8 cellular contexts compared by ENCODE assay signal in the genomic region with DNA sequence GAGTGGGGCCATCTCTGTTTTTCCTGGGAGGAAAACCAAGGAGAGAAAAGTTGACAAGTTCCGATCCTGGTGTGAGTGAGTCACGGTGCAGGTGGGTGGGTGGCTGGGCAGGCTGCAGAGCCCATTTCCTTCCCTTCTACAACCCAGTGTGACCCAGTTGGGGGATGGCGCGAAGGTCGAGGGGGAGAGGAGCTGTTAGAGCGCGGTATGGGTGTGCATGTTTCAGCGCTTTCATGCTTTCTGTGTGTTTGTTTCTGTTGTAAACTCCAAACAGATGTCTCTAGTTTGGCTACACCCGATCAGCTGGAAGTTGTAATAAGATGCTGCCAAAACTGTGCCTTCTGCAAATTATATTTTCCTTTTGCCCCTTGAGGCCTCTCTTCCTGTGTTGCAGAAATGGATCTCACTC. TPM values are rescaled to one million over a fixed set of nuclear protein-coding genes. Genes with fewer than 3 reads are reported as not detected.
DNase-seq lines count a peak whose midpoint lies in the region; ATAC-seq, FAIRE-seq and TF ChIP-seq lines count a peak whose summit lies in the region.

No MANE protein-coding gene starts in this region.

- peaks cover 22% of the 10 kb centered on the region; the same call in 1 of the 2 replicates for H3K23me2 ChIP-seq in H1 (ENCODE audit: low read depth, low read length)

- H2AK5ac ChIP-seq in H1 (ENCODE audit: low read depth, low read length) = no peak overlapping the region

- H2BK120ac ChIP-seq in H1 (replicated peaks; ENCODE audit: low read depth, low read length) = no peak overlapping the region

- 86% methylated on average over 9 of the region's 9 CpGs; no CpG with 5 or more reads in 1 of the 2 experiments for WGBS in H1 (ENCODE audit: extremely low coverage in 1 of 2, insufficient coverage in 1 of 2, insufficient read length in 1 of 2, insufficient replicate concordance in 2 of 2, low coverage in 1 of 2, low lambda C conversion rate in 2 of 2, missing lambda C conversion rate in 1 of 2), 2 experiments
- WGBS in sigmoid colon, 2 donors = 36 to 67% methylated on average over 9 of the region's 9 CpGs

- TF ChIP-seq EP300 in H1 (IDR thresholded peaks at IDR 0.05; ENCODE audit: borderline replicate concordance in 1 of 2, low read depth in 2 of 2, low read length in 2 of 2) (no peak), sigmoid colon (IDR thresholded peaks at IDR 0.05) (no peak)

- no peak overlapping the region for H3K14ac ChIP-seq in H1 (ENCODE audit: insufficient read length)

- H3K23ac ChIP-seq in H1 (ENCODE audit: insufficient read length) = no peak overlapping the region

- TF ChIP-seq RAD21 in H1 (IDR thresholded peaks at IDR 0.05 in 1 of 2, conservative IDR thresholded peaks at IDR 0.05 in 1 of 2; ENCODE audit: low read depth in 2 of 2, low read length in 2 of 2) = no peak

- no peak for ATAC-seq in HG02623 (IDR thresholded peaks at IDR 0.05; ENCODE audit: unreplicated experiment)

- no peak overlapping the region for H3K9ac ChIP-seq in H1 (replicated peaks in 1 of 4; ENCODE audit: extremely low read depth in 1 of 4, low read depth in 3 of 4, low read length in 3 of 4)

- H3K79me2 ChIP-seq in DOHH2 (ENCODE audit: control insufficient read depth, low read length) (peaks cover 22% of the 10 kb centered on the region), H1 (ENCODE audit: control insufficient read depth in 1 of 2, insufficient read depth in 2 of 2, low read length in 2 of 2) (no peaks in the 10 kb centered on the region)

- no peak overlapping the region for H2BK20ac ChIP-seq in H1 (ENCODE audit: low read length)

- no peak overlapping the region for H3K56ac ChIP-seq in H1 (replicated peaks; ENCODE audit: insufficient read length, low read depth, low read length)

- no peak overlapping the region for H3K18ac ChIP-seq in H1 (ENCODE audit: extremely low read depth, low read length)

- H3K4me3 ChIP-seq in DOHH2 (ENCODE audit: low read length) (peak overlapping the region; percentile 87), H1 (ENCODE audit: extremely low read depth in 1 of 4, insufficient read depth in 2 of 4, low read depth in 3 of 4, low read length in 4 of 4) (no peak overlapping the region), sigmoid colon (no peak overlapping the region)

- CTCF ChIA-PET in H1 (lab: Charles Lee; ENCODE audit: partially characterized antibody) = interaction anchor here (0.6 to 3.5 kb wide), 5 partner anchors 23 to 208 kb away, joined by 3 to 17 read pairs (median 3); no protein-coding TSS in a partner anchor

- H2BK15ac ChIP-seq in H1 (ENCODE audit: low read length) = no peak overlapping the region

- POLR2A ChIA-PET in H1 (lab: Charles Lee; ENCODE audit: partially characterized antibody) = no interaction called here

- H3K27me3 ChIP-seq in DOHH2 (ENCODE audit: control insufficient read depth, low read length) = peaks cover 15% of the 10 kb centered on the region
- H3K27me3 ChIP-seq in H1 (replicated peaks in 1 of 4; ENCODE audit: control insufficient read depth in 3 of 4, extremely low read depth in 1 of 4, insufficient read depth in 3 of 4, low read length in 3 of 4) = peaks cover 7 to 32% (median 27%) of the 10 kb centered on the region in 4 experiments
- H3K27me3 ChIP-seq in sigmoid colon = no peaks in the 10 kb centered on the region

- H4K20me1 ChIP-seq in DOHH2 (ENCODE audit: control insufficient read depth, insufficient read depth, low read depth, low read length) (no peaks in the 10 kb centered on the region), H1 (replicated peaks in 1 of 2; ENCODE audit: control insufficient read depth in 1 of 2, insufficient read depth in 2 of 2, low read length in 2 of 2) (peaks cover 0 to 5% of the 10 kb centered on the region in 2 experiments)

- H2BK5ac ChIP-seq in H1 (ENCODE audit: low read depth, low read length) = no peak overlapping the region

- H4K5ac ChIP-seq in H1 (ENCODE audit: insufficient read length, low read depth, low read length) = no peak overlapping the region

- no peak overlapping the region for H4K91ac ChIP-seq in H1 (replicated peaks; ENCODE audit: insufficient read length, low read length)

- no peaks in the 10 kb centered on the region for H3K9me2 ChIP-seq in DOHH2 (replicated peaks; ENCODE audit: control insufficient read depth, low read length)

- DNase-seq in M059J (ENCODE audit: low read depth) (peak; percentile 34), H1 (ENCODE audit: low read depth in 1 of 2, low spot score in 2 of 2) (no peak), sigmoid colon (no peak), globus pallidus (ENCODE audit: low spot score) (no peak), GM10266 (ENCODE audit: extremely low spot score) (no peak), amniotic stem cell (lab: John Stamatoyannopoulos, UW) (no peak)

- H2AFZ ChIP-seq in H1 (ENCODE audit: low read length) = no peak overlapping the region

- no peak for TF ChIP-seq POLR2A in H1 (IDR thresholded peaks at IDR 0.05; ENCODE audit: control extremely low read depth in 1 of 2, low read depth in 2 of 2, low read length in 2 of 2)
- TF ChIP-seq POLR2A in sigmoid colon (IDR thresholded peaks at IDR 0.05) = no peak

- H3K4me2 ChIP-seq in DOHH2 (ENCODE audit: low read length) (peak overlapping the region; percentile 99), H1 (ENCODE audit: insufficient read depth in 1 of 2, low read depth in 2 of 2, low read length in 2 of 2) (no peak overlapping the region)

- H3K4ac ChIP-seq in H1 (replicated peaks; ENCODE audit: insufficient read length, low read depth, low read length) = no peak overlapping the region

- H3K79me1 ChIP-seq in H1 (ENCODE audit: low read depth, low read length) = no peaks in the 10 kb centered on the region

- intact Hi-C loops in sigmoid colon (cut with DNase I) = loop anchor here (2.0 to 10.0 kb wide), 2 partner anchors 79 to 295 kb away; no protein-coding TSS in a partner anchor

- H3K27ac ChIP-seq in DOHH2 (ENCODE audit: low read depth, low read length) = peak overlapping the region; percentile 95
- no peak overlapping the region for H3K27ac ChIP-seq in H1 (ENCODE audit: low read depth, low read length)
- H3K27ac ChIP-seq in sigmoid colon = peak overlapping the region; percentile 41 to 90 (median 87)

- no peak overlapping the region; the same call in 1 of the 2 replicates for H4K8ac ChIP-seq in H1 (ENCODE audit: extremely low read depth, insufficient read depth, low read length)

- H3K4me1 ChIP-seq in DOHH2 (ENCODE audit: control insufficient read depth, low read length) (peaks cover 85% of the 10 kb centered on the region), H1 (replicated peaks in 1 of 4; ENCODE audit: control insufficient read depth in 3 of 4, insufficient read depth in 4 of 4, low read length in 3 of 4) (peaks cover 0 to 15% (median 12%) of the 10 kb centered on the region in 4 experiments; a peak in 6 of 7 replicates), sigmoid colon (peaks cover 0 to 39% (median 36%) of the 10 kb centered on the region in 4 donors)

- H3K9me3 ChIP-seq in DOHH2 (ENCODE audit: control insufficient read depth, insufficient read depth, low read length) (no peaks in the 10 kb centered on the region), H1 (ENCODE audit: insufficient read depth in 2 of 2, low read depth in 1 of 2, low read length in 1 of 2) (no peaks in the 10 kb centered on the region), sigmoid colon (no peaks in the 10 kb centered on the region)

- peaks cover 35% of the 10 kb centered on the region for H3F3A ChIP-seq in DOHH2 (ENCODE audit: control insufficient read depth, insufficient read depth)

- no peak for TF ChIP-seq CTCF in DOHH2 (IDR thresholded peaks at IDR 0.05; ENCODE audit: low read depth, low read length, poor library complexity, severe bottlenecking)
- no peak for TF ChIP-seq CTCF in H1 (IDR thresholded peaks at IDR 0.05; ENCODE audit: control extremely low read depth in 1 of 3, insufficient read depth in 1 of 3, low read depth in 1 of 3, low read length in 3 of 3)
- no peak for TF ChIP-seq CTCF in sigmoid colon (IDR thresholded peaks at IDR 0.05)
- TF ChIP-seq CTCF in GM10266 (IDR thresholded peaks at IDR 0.05; ENCODE audit: control insufficient read depth, insufficient read depth, low read depth, missing control alignments) = no peak

- H3K36me3 ChIP-seq in DOHH2 (ENCODE audit: control insufficient read depth, low read length) (peaks cover 12% of the 10 kb centered on the region; the same call in 1 of the 2 replicates), H1 (ENCODE audit: control insufficient read depth in 2 of 4, insufficient read depth in 4 of 4, low read length in 3 of 4) (no peaks in the 10 kb centered on the region), sigmoid colon (no peaks in the 10 kb centered on the region)

- H2BK12ac ChIP-seq in H1 (ENCODE audit: low read depth, low read length) = peak overlapping the region; percentile 60; the same call in 1 of the 2 replicates

- no peak for FAIRE-seq in H1 (lab: Jason Lieb, UNC)

RNA-seq across cellular contexts. Expression of a gene that starts 3.8 kb away (rescaled TPM):
- total RNA-seq in M059J (2014; rRNA removed; shearing (Covaris generic)) = 0.22 and 2.6 TPM in 2 replicates
- 2.6 and 2.9 TPM in 2 replicates for total RNA-seq in H1 (2021; fragmentation: NEBNext Ultra II Directional; extraction: Animal tissue kit (Norgen Biotek cat#: 25700))
- 2.3 and 4.9 TPM in 2 replicates for polyA plus RNA-seq in H1 (2011; rRNA removed)
- 4.3 TPM for polyA plus RNA-seq in H1 (2011; cell fraction: cytosol; rRNA removed)
- 4.0 TPM for polyA plus RNA-seq in H1 (2011; cell fraction: nucleus; rRNA removed)
- 1.9 to 2.7 TPM (median 1.9 TPM) in 4 replicates for polyA plus RNA-seq in H1 (2012, experiment 1 of 2)
- polyA plus RNA-seq in H1 (2012, experiment 2 of 2) = 2.4 TPM
- polyA plus RNA-seq in H1 (2013, experiment 1 of 2) = 1.3 TPM
- polyA plus RNA-seq in H1 (2013, experiment 2 of 2) = 1.4 TPM
- 0.44 and 0.66 TPM in 2 replicates for polyA minus RNA-seq in H1 (2011; rRNA and poly(A)+ RNA removed)
- 2.2 TPM for polyA minus RNA-seq in H1 (2011; cell fraction: cytosol; rRNA and poly(A)+ RNA removed)
- 5.6 TPM for polyA minus RNA-seq in H1 (2011; cell fraction: nucleus; rRNA and poly(A)+ RNA removed)
- total RNA-seq in sigmoid colon = 10 to 100 TPM; 11.1 to 17.8 (median 12.7) TPM
- 10 to 100 TPM; 10.2 to 62.8 (median 35.8) TPM for polyA plus RNA-seq in sigmoid colon

RNA-seq across cellular contexts. Expression of a gene that starts 17.5 kb away (rescaled TPM):
- 47.5 and 70.7 TPM in 2 replicates for total RNA-seq in M059J (2014; rRNA removed; shearing (Covaris generic))
- 47.6 and 49.9 TPM in 2 replicates for total RNA-seq in H1 (2021; fragmentation: NEBNext Ultra II Directional; extraction: Animal tissue kit (Norgen Biotek cat#: 25700))
- polyA plus RNA-seq in H1 (2011; rRNA removed) = 17.8 and 23.7 TPM in 2 replicates
- 27.4 TPM for polyA plus RNA-seq in H1 (2011; cell fraction: cytosol; rRNA removed)
- polyA plus RNA-seq in H1 (2011; cell fraction: nucleus; rRNA removed) = 40.1 TPM
- polyA plus RNA-seq in H1 (2012, experiment 1 of 2) = 32.9 to 45.5 TPM (median 41.1 TPM) in 4 replicates
- polyA plus RNA-seq in H1 (2012, experiment 2 of 2) = 6.7 TPM
- 42.5 TPM for polyA plus RNA-seq in H1 (2013, experiment 1 of 2)
- 40.4 TPM for polyA plus RNA-seq in H1 (2013, experiment 2 of 2)
- polyA minus RNA-seq in H1 (2011; rRNA and poly(A)+ RNA removed) = 52.6 and 90.4 TPM in 2 replicates
- polyA minus RNA-seq in H1 (2011; cell fraction: cytosol; rRNA and poly(A)+ RNA removed) = 36.5 TPM
- polyA minus RNA-seq in H1 (2011; cell fraction: nucleus; rRNA and poly(A)+ RNA removed) = 57.7 TPM
- 10 to 100 TPM; 21.0 to 32.4 (median 27.2) TPM for total RNA-seq in sigmoid colon
- 10 to 100 TPM in 1 of 3 donors, 1 to 10 TPM in 2; 6.0 to 20.4 (median 9.6) TPM for polyA plus RNA-seq in sigmoid colon

RNA-seq across cellular contexts. Expression of a gene that starts 56.3 kb away (rescaled TPM):
- 13.8 and 19.4 TPM in 2 replicates for total RNA-seq in M059J (2014; rRNA removed; shearing (Covaris generic))
- total RNA-seq in H1 (2021; fragmentation: NEBNext Ultra II Directional; extraction: Animal tissue kit (Norgen Biotek cat#: 25700)) = 15.4 and 16.7 TPM in 2 replicates
- polyA plus RNA-seq in H1 (2011; rRNA removed) = 14.0 and 14.8 TPM in 2 replicates
- 16.6 TPM for polyA plus RNA-seq in H1 (2011; cell fraction: cytosol; rRNA removed)
- polyA plus RNA-seq in H1 (2011; cell fraction: nucleus; rRNA removed) = 28.7 TPM
- polyA plus RNA-seq in H1 (2012, experiment 1 of 2) = 15.1 to 20.7 TPM (median 18.0 TPM) in 4 replicates
- 9.9 TPM for polyA plus RNA-seq in H1 (2012, experiment 2 of 2)
- 10.8 TPM for polyA plus RNA-seq in H1 (2013, experiment 1 of 2)
- polyA plus RNA-seq in H1 (2013, experiment 2 of 2) = 10.9 TPM
- 12.5 and 13.0 TPM in 2 replicates for polyA minus RNA-seq in H1 (2011; rRNA and poly(A)+ RNA removed)
- polyA minus RNA-seq in H1 (2011; cell fraction: cytosol; rRNA and poly(A)+ RNA removed) = 15.5 TPM
- polyA minus RNA-seq in H1 (2011; cell fraction: nucleus; rRNA and poly(A)+ RNA removed) = 11.7 TPM
- 10 to 100 TPM in 1 of 4 donors, 1 to 10 TPM in 3; 2.0 to 11.9 (median 5.2) TPM for total RNA-seq in sigmoid colon
- polyA plus RNA-seq in sigmoid colon = 10 to 100 TPM; 24.0 to 25.8 (median 25.7) TPM
